ENCODE assay signal across 20 cellular contexts in genomic region chr22:33568934-33569496, GRCh38.
A peak's percentile ranks its signal among the peaks of the same experiment; 100 is the strongest.
DNase-seq lines count a peak whose midpoint lies in the region; FAIRE-seq and TF ChIP-seq lines count a peak whose summit lies in the region.
"Had no signal": no experiment of that assay in that cellular context is flagged by ENCODE, and none has a peak within 500 bp of the region (broad histone marks: within the 10 kb centered on the region; RNA-seq: fewer than 3 reads in every experiment).

No MANE protein-coding gene starts in this region.

- no peaks in the 10 kb centered on the region for H3K9me2 ChIP-seq in DOHH2 (replicated peaks; ENCODE audit: control insufficient read depth, low read length)

- H3K9me3 Mint-ChIP-seq in nephron progenitor cell, result no peaks in the 10 kb centered on the region
- H3K9me3 Mint-ChIP-seq: activated T-cell treated with anti-CD3 and anti-CD28 coated beads, Interleukin-2, amount 50 U/mL, for 24 hours had no signal

- H3K4me1 Mint-ChIP-seq in nephron progenitor cell, result peaks cover 27% of the 10 kb centered on the region

- no peak overlapping the region for H3K9ac ChIP-seq in HUES48 (ENCODE audit: low read depth, low read length)

- H3K4me1 ChIP-seq in DOHH2 (ENCODE audit: control insufficient read depth, low read length), result peaks cover 94% of the 10 kb centered on the region
- peaks cover 15% of the 10 kb centered on the region for H3K4me1 ChIP-seq in HUES48 (ENCODE audit: control insufficient read depth, insufficient read depth, low read length)

- H3K27ac Mint-ChIP-seq in nephron progenitor cell, result peak overlapping the region; percentile 8
- H3K27ac Mint-ChIP-seq: activated CD4-positive, alpha-beta memory T cell treated with anti-CD3 and anti-CD28 coated beads for 36 hours; activated T-cell treated with anti-CD3 and anti-CD28 coated beads, Interleukin-2, amount 50 U/mL, for 24 hours had no signal

- DNase-seq in choroid plexus epithelial cell (ENCODE audit: low read depth) (peak; percentile 11), nephron progenitor cell (no peak), D341Med (ENCODE audit: low spot score) (no peak), COR-L47 (lab: John Stamatoyannopoulos, UW) (no peak), RCC 7860 (ENCODE audit: low spot score) (no peak), glomerular visceral epithelial cell (ENCODE audit: extremely low spot score) (no peak)
- DNase-seq: activated CD4-positive, alpha-beta memory T cell treated with anti-CD3 and anti-CD28 coated beads for 36 hours; activated naive CD8-positive, alpha-beta T cell treated with anti-CD3 and anti-CD28 coated beads, Interleukin-2, amount 10 ng/mL, durations not matched to agents 7 days and 5 days; activated T-cell treated with anti-CD3 and anti-CD28 coated beads, Interleukin-2, amount 50 U/mL, for 24 hours; dorsolateral prefrontal cortex; H7; NCI-H1105 treated with DMSO at 0.1 percent for 48 hours; RPMI8226; stimulated activated CD4-positive, alpha-beta T cell treated with anti-CD3 and anti-CD28 coated beads, Interleukin-4, amount 100 ng/mL, for 1 hour; T-cell had no signal

- no peak for TF ChIP-seq CTCF in DOHH2 (IDR thresholded peaks at IDR 0.05; ENCODE audit: low read depth, low read length, poor library complexity, severe bottlenecking)
- TF ChIP-seq CTCF in choroid plexus epithelial cell (conservative IDR thresholded peaks at IDR 0.05; ENCODE audit: low read depth, low read length), result no peak
- no peak for TF ChIP-seq CTCF in nephron progenitor cell (IDR thresholded peaks at IDR 0.05)

- H3K79me2 ChIP-seq in DOHH2 (ENCODE audit: control insufficient read depth, low read length), result no peaks in the 10 kb centered on the region

- peaks cover 6% of the 10 kb centered on the region for H3K27me3 Mint-ChIP-seq in nephron progenitor cell (ENCODE audit: low read depth, poor library complexity)
- H3K27me3 Mint-ChIP-seq: activated CD4-positive, alpha-beta memory T cell treated with anti-CD3 and anti-CD28 coated beads for 36 hours; activated T-cell treated with anti-CD3 and anti-CD28 coated beads, Interleukin-2, amount 50 U/mL, for 24 hours had no signal

- peaks cover 13% of the 10 kb centered on the region for H3F3A ChIP-seq in DOHH2 (ENCODE audit: control insufficient read depth, insufficient read depth)

- H3K27ac ChIP-seq in DOHH2 (ENCODE audit: low read depth, low read length) (peak overlapping the region; percentile 96), HUES48 (ENCODE audit: low read depth, low read length) (peak overlapping the region; percentile 47)
- H3K27ac ChIP-seq: esophagus muscularis mucosa had no signal

- H3K9me3 ChIP-seq in DOHH2 (ENCODE audit: control insufficient read depth, insufficient read depth, low read length) (no peaks in the 10 kb centered on the region), HUES48 (ENCODE audit: control insufficient read depth, insufficient read depth, low read length) (no peaks in the 10 kb centered on the region)
- H3K9me3 ChIP-seq: esophagus muscularis mucosa had no signal

- H3K36me3 Mint-ChIP-seq in nephron progenitor cell (ENCODE audit: low read depth), result peaks cover 14% of the 10 kb centered on the region
- H3K36me3 Mint-ChIP-seq: activated CD4-positive, alpha-beta memory T cell treated with anti-CD3 and anti-CD28 coated beads for 36 hours; activated naive CD8-positive, alpha-beta T cell treated with anti-CD3 and anti-CD28 coated beads, Interleukin-2, amount 10 ng/mL, durations not matched to agents 7 days and 5 days; T-cell had no signal

- H3K36me3 ChIP-seq in DOHH2 (ENCODE audit: control insufficient read depth, low read length), result no peaks in the 10 kb centered on the region
- H3K36me3 ChIP-seq in HUES48 (ENCODE audit: control insufficient read depth, insufficient read depth, low read length), result no peaks in the 10 kb centered on the region
- H3K36me3 ChIP-seq: esophagus muscularis mucosa had no signal

- no peaks in the 10 kb centered on the region for H4K20me1 ChIP-seq in DOHH2 (ENCODE audit: control insufficient read depth, insufficient read depth, low read depth, low read length)

- FAIRE-seq in RCC 7860 (lab: Jason Lieb, UNC), result no peak
- FAIRE-seq: G401.6, keratinocyte had no signal

- H3K4me3 ChIP-seq in DOHH2 (ENCODE audit: low read length) (peak overlapping the region; percentile 73), HUES48 (ENCODE audit: low read depth, low read length) (no peak overlapping the region), choroid plexus epithelial cell (ENCODE audit: low read depth, low read length) (no peak overlapping the region)
- H3K4me3 ChIP-seq: dorsolateral prefrontal cortex, esophagus muscularis mucosa had no signal

- H3K27me3 ChIP-seq in DOHH2 (ENCODE audit: control insufficient read depth, low read length), result no peaks in the 10 kb centered on the region
- H3K27me3 ChIP-seq in HUES48 (ENCODE audit: control insufficient read depth, insufficient read depth, low read length), result no peaks in the 10 kb centered on the region
- H3K27me3 ChIP-seq: dorsolateral prefrontal cortex, esophagus muscularis mucosa had no signal

- H3K4me3 Mint-ChIP-seq in nephron progenitor cell, result no peak overlapping the region
- H3K4me3 Mint-ChIP-seq: activated CD4-positive, alpha-beta memory T cell treated with anti-CD3 and anti-CD28 coated beads for 36 hours; activated naive CD8-positive, alpha-beta T cell treated with anti-CD3 and anti-CD28 coated beads, Interleukin-2, amount 10 ng/mL, durations not matched to agents 7 days and 5 days; activated T-cell treated with anti-CD3 and anti-CD28 coated beads, Interleukin-2, amount 50 U/mL, for 24 hours; T-cell had no signal

- H3K4me2 ChIP-seq in DOHH2 (ENCODE audit: low read length), result peak overlapping the region; percentile 96
